24 cellular contexts compared by ENCODE assay signal in genomic region chr1:119294199-119294598, GRCh38.
"Had no signal": no experiment of that assay in that cellular context is flagged by ENCODE, and none has a peak within 500 bp of the region (broad histone marks: within the 10 kb centered on the region; RNA-seq: fewer than 3 reads in every experiment).

No MANE protein-coding gene starts in this region.

- DNase-seq: activated CD4-positive, alpha-beta T cell treated with anti-CD3 and anti-CD28 coated beads for 48 hours; activated CD4-positive, CD25-positive, alpha-beta regulatory T cell; activated naive CD4-positive, alpha-beta T cell treated with Interleukin-2 at 50 U/mL for 16 hours; activated naive CD8-positive, alpha-beta T cell treated with anti-CD3 and anti-CD28 coated beads, Interleukin-2, amount 10 ng/mL, durations not matched to agents 7 days and 5 days; activated T-cell treated with anti-CD3 and anti-CD28 coated beads, Interleukin-2, amount 50 U/mL, for 24 hours; amygdala; dorsolateral prefrontal cortex; foreskin melanocyte; head of caudate nucleus; kidney; left ventricle myocardium inferior; mammary epithelial cell; mucosa of descending colon; naive B cell; sigmoid colon; spleen; stimulated activated CD4-positive, alpha-beta T cell treated with anti-CD3 and anti-CD28 coated beads, Interleukin-4, amount 100 ng/mL, for 4 hours; testis; upper lobe of right lung had no signal

- H3K36me3 ChIP-seq: cardiac muscle cell, left ventricle myocardium inferior, sigmoid colon, spleen, upper lobe of right lung had no signal

- H3K27me3 Mint-ChIP-seq: stimulated activated memory B cell treated with anti-CD40 and anti-IgM and Interleukin-4, amounts not matched to agents 10 μg/mL and 1 μg/mL and 100 μg/mL, for 72 hours had no signal

- H3K27me3 ChIP-seq: cardiac muscle cell, dorsolateral prefrontal cortex, sigmoid colon, spleen, testis, upper lobe of right lung had no signal

- H3K4me1 ChIP-seq: left ventricle myocardium inferior, sigmoid colon, testis, upper lobe of right lung had no signal

- H3K27ac Mint-ChIP-seq: activated CD8-positive, alpha-beta T cell treated with anti-CD3 and anti-CD28 coated beads, Interleukin-2, amount 10 ng/mL, durations not matched to agents 7 days and 5 days; activated naive CD8-positive, alpha-beta T cell treated with anti-CD3 and anti-CD28 coated beads, Interleukin-2, amount 10 ng/mL, durations not matched to agents 7 days and 5 days; activated T-cell treated with anti-CD3 and anti-CD28 coated beads, Interleukin-2, amount 50 U/mL, for 24 hours; activated T-helper 2 cell treated with anti-CD3 and anti-CD28 coated beads, Interferon-gamma antibody, Interleukin-2, Interleukin-4, amounts not matched to agents 10 μg/mL and 5 μg/mL and 100 μg/mL, durations not matched to agents 14 hours and 24 hours and 36 hours; stimulated activated memory B cell treated with anti-CD40 and anti-IgM and Interleukin-4, amounts not matched to agents 10 μg/mL and 1 μg/mL and 100 μg/mL, for 72 hours; T-helper 2 cell treated with Interferon-gamma antibody and Interleukin-4, amounts not matched to agents 5 μg/mL and 100 μg/mL, for 36 hours had no signal

- H3K9me3 Mint-ChIP-seq: activated naive CD8-positive, alpha-beta T cell treated with anti-CD3 and anti-CD28 coated beads, Interleukin-2, amount 10 ng/mL, durations not matched to agents 7 days and 5 days; activated T-cell treated with anti-CD3 and anti-CD28 coated beads, Interleukin-2, amount 50 U/mL, for 24 hours; activated T-helper 2 cell treated with anti-CD3 and anti-CD28 coated beads, Interferon-gamma antibody, Interleukin-2, Interleukin-4, amounts not matched to agents 10 μg/mL and 5 μg/mL and 100 μg/mL, durations not matched to agents 14 hours and 24 hours and 36 hours; stimulated activated memory B cell treated with anti-CD40 and anti-IgM and Interleukin-4, amounts not matched to agents 10 μg/mL and 1 μg/mL and 100 μg/mL, for 72 hours; T-helper 2 cell treated with Interferon-gamma antibody and Interleukin-4, amounts not matched to agents 5 μg/mL and 100 μg/mL, for 36 hours had no signal

- H3K9me3 ChIP-seq: left ventricle myocardium inferior, mucosa of descending colon, sigmoid colon, spleen, testis, upper lobe of right lung had no signal

- H3K4me3 ChIP-seq: cardiac muscle cell, dorsolateral prefrontal cortex, left ventricle myocardium inferior, mucosa of descending colon, sigmoid colon, spleen, testis, upper lobe of right lung had no signal

- H3K36me3 Mint-ChIP-seq: naive B cell; stimulated activated memory B cell treated with anti-CD40 and anti-IgM and Interleukin-4, amounts not matched to agents 10 μg/mL and 1 μg/mL and 100 μg/mL, for 72 hours had no signal

- H3K4me1 Mint-ChIP-seq: naive B cell; stimulated activated memory B cell treated with anti-CD40 and anti-IgM and Interleukin-4, amounts not matched to agents 10 μg/mL and 1 μg/mL and 100 μg/mL, for 72 hours had no signal

- H3K27ac ChIP-seq: cardiac muscle cell, dorsolateral prefrontal cortex, left ventricle myocardium inferior, sigmoid colon, spleen, testis, upper lobe of right lung had no signal

- H3K4me3 Mint-ChIP-seq: activated CD8-positive, alpha-beta T cell treated with anti-CD3 and anti-CD28 coated beads, Interleukin-2, amount 10 ng/mL, durations not matched to agents 7 days and 5 days; activated naive CD8-positive, alpha-beta T cell treated with anti-CD3 and anti-CD28 coated beads, Interleukin-2, amount 10 ng/mL, durations not matched to agents 7 days and 5 days; activated T-cell treated with anti-CD3 and anti-CD28 coated beads, Interleukin-2, amount 50 U/mL, for 24 hours; naive B cell; stimulated activated memory B cell treated with anti-CD40 and anti-IgM and Interleukin-4, amounts not matched to agents 10 μg/mL and 1 μg/mL and 100 μg/mL, for 72 hours; T-helper 2 cell treated with Interferon-gamma antibody and Interleukin-4, amounts not matched to agents 5 μg/mL and 100 μg/mL, for 36 hours had no signal
